In genomic region chr2:71467180-71467815, GRCh38 we compare ENCODE assay signal across 1 cellular context.
TF ChIP-seq lines count a peak whose summit lies in the region.

No MANE protein-coding gene starts in this region.

TF ChIP-seq in liver, 16 proteins besides CTCF, POLR2A, EP300 and RAD21 (continued from another document):
- no peak for TF ChIP-seq ZBTB33 (IDR thresholded peaks at IDR 0.05)
- no peak for TF ChIP-seq HNF4A (conservative IDR thresholded peaks at IDR 0.05)
- TF ChIP-seq, protein P1, sequence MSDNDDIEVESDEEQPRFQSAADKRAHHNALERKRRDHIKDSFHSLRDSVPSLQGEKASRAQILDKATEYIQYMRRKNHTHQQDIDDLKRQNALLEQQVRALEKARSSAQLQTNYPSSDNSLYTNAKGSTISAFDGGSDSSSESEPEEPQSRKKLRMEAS (IDR thresholded peaks at IDR 0.05): no peak
- TF ChIP-seq RXRA (IDR thresholded peaks at IDR 0.05): no peak
- no peak for TF ChIP-seq EGR1 (IDR thresholded peaks at IDR 0.05; ENCODE audit: low read depth in 2 of 2)
- TF ChIP-seq REST (IDR thresholded peaks at IDR 0.05): no peak
- TF ChIP-seq SP1 (IDR thresholded peaks at IDR 0.05): no peak
- no peak for TF ChIP-seq TAF1 (conservative IDR thresholded peaks at IDR 0.05)
- TF ChIP-seq GABPA (IDR thresholded peaks at IDR 0.05 in 1 of 2, conservative IDR thresholded peaks at IDR 0.05 in 1 of 2): no peak
- TF ChIP-seq, protein P2, sequence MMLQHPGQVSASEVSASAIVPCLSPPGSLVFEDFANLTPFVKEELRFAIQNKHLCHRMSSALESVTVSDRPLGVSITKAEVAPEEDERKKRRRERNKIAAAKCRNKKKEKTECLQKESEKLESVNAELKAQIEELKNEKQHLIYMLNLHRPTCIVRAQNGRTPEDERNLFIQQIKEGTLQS (IDR thresholded peaks at IDR 0.05): no peak
- no peak for TF ChIP-seq FOXA2 (IDR thresholded peaks at IDR 0.05)
- TF ChIP-seq YY1 (IDR thresholded peaks at IDR 0.05): no peak
- TF ChIP-seq NR2F2 (IDR thresholded peaks at IDR 0.05): no peak
